In genomic region chr17:44741316-44741715, GRCh38 we compare ENCODE assay signal across 33 cellular contexts. TPM values are rescaled to one million over a fixed set of nuclear protein-coding genes. Genes with fewer than 3 reads are reported as not detected.
A peak's percentile ranks its signal among the peaks of the same experiment; 100 is the strongest.
DNase-seq lines count a peak whose midpoint lies in the region; ATAC-seq and TF ChIP-seq lines count a peak whose summit lies in the region.
"Had no signal": no experiment of that assay in that cellular context is flagged by ENCODE, and none has a peak within 500 bp of the region (broad histone marks: within the 10 kb centered on the region; RNA-seq: fewer than 3 reads in every experiment).

No MANE protein-coding gene starts in this region.

- peak; percentile 81 for DNase-seq in G401 (ENCODE audit: low spot score)
- DNase-seq in cerebellar cortex (ENCODE audit: low spot score): peak; percentile 78
- DNase-seq in cerebellum (ENCODE audit: low spot score): peak; percentile 80
- no peak for DNase-seq in endodermal cell
- DNase-seq in effector CD4-positive, alpha-beta T cell: no peak
- no peak for DNase-seq in HPDE6-E6E7 (ENCODE audit: extremely low spot score)
- DNase-seq: 8988T; ACHN; AML-193; BE2C; Caco-2; Calu3; CD4-positive, alpha-beta memory T cell; CD4-positive, alpha-beta T cell; CD4-positive, CD25-positive, alpha-beta regulatory T cell; CD8-positive, alpha-beta memory T cell; CD8-positive, alpha-beta T cell; COR-L47; DMS 273 treated with DMSO at 0.1 percent for 48 hours; DMS153; DMS53; DMS79; DMS79 treated with DMSO at 0.1 percent for 48 hours; DND-41 had no signal

- no peak overlapping the region for H3K4me3 Mint-ChIP-seq in endodermal cell
- H3K4me3 Mint-ChIP-seq: B cell; CD14-positive monocyte; CD4-positive, alpha-beta memory T cell; CD4-positive, alpha-beta T cell; CD4-positive, CD25-positive, alpha-beta regulatory T cell; CD8-positive, alpha-beta memory T cell; CD8-positive, alpha-beta T cell had no signal

- peaks cover 47% of the 10 kb centered on the region for H3K36me3 ChIP-seq in endodermal cell (ENCODE audit: control insufficient read depth, insufficient read depth, low read length)
- H3K36me3 ChIP-seq: BE2C had no signal

- H3K27me3 ChIP-seq in endodermal cell (ENCODE audit: control insufficient read depth, insufficient read depth, low read length, poor library complexity, severe bottlenecking): no peaks in the 10 kb centered on the region
- H3K27me3 ChIP-seq: BE2C; BLaER1; BLaER1 treated with 17β-estradiol and CSF1 and Interleukin-3, amounts not matched to agents 10 nM and 100 nM had no signal

- no peak overlapping the region for H3K27ac Mint-ChIP-seq in endodermal cell
- H3K27ac Mint-ChIP-seq: B cell; CD14-positive monocyte; CD4-positive, alpha-beta memory T cell; CD4-positive, alpha-beta T cell; CD4-positive, CD25-positive, alpha-beta regulatory T cell; CD8-positive, alpha-beta memory T cell; CD8-positive, alpha-beta T cell had no signal

- peaks cover 5% of the 10 kb centered on the region for H3K4me1 Mint-ChIP-seq in endodermal cell
- H3K4me1 Mint-ChIP-seq: B cell; CD14-positive monocyte; CD4-positive, alpha-beta memory T cell; CD4-positive, CD25-positive, alpha-beta regulatory T cell; CD8-positive, alpha-beta memory T cell had no signal

- H3K9me3 Mint-ChIP-seq in endodermal cell: no peaks in the 10 kb centered on the region
- H3K9me3 Mint-ChIP-seq: CD14-positive monocyte; CD4-positive, alpha-beta memory T cell; CD4-positive, alpha-beta T cell; CD4-positive, CD25-positive, alpha-beta regulatory T cell; CD8-positive, alpha-beta memory T cell; CD8-positive, alpha-beta T cell had no signal

- in situ Hi-C loops in G401 (cut with HindIII; ENCODE audit: low sequenced_read_pairs): no loop called here

- no peak overlapping the region for H3K27ac ChIP-seq in endodermal cell (ENCODE audit: low read depth, low read length)
- H3K27ac ChIP-seq: 22Rv1; A549; BLaER1; BLaER1 treated with 17β-estradiol and CSF1 and Interleukin-3, amounts not matched to agents 10 nM and 100 nM; C4-2B had no signal

- H3K27me3 Mint-ChIP-seq in endodermal cell (ENCODE audit: insufficient read depth): no peaks in the 10 kb centered on the region
- H3K27me3 Mint-ChIP-seq: B cell; CD4-positive, alpha-beta memory T cell; CD4-positive, alpha-beta T cell; CD4-positive, CD25-positive, alpha-beta regulatory T cell; CD8-positive, alpha-beta memory T cell had no signal

- TF ChIP-seq CTCF in endodermal cell (conservative IDR thresholded peaks at IDR 0.05): peak; percentile 13

- peaks cover 48% of the 10 kb centered on the region for H3K36me3 Mint-ChIP-seq in endodermal cell (ENCODE audit: low read depth)

- WGBS in endodermal cell (ENCODE audit: insufficient coverage in 1 of 2, insufficient read length in 1 of 2), 2 experiments: 94 to 95% methylated on average over 6 to 8 of the region's 8 CpGs

- no peaks in the 10 kb centered on the region for H3K9me3 ChIP-seq in endodermal cell (ENCODE audit: control insufficient read depth, low read length)
- H3K9me3 ChIP-seq: A549; BE2C; BLaER1; BLaER1 treated with 17β-estradiol and CSF1 and Interleukin-3, amounts not matched to agents 10 nM and 100 nM; Caco-2 had no signal

- ATAC-seq in HG02852 (IDR thresholded peaks at IDR 0.05; ENCODE audit: unreplicated experiment) (no peak), GM18907 (IDR thresholded peaks at IDR 0.05; ENCODE audit: unreplicated experiment) (no peak)
- ATAC-seq: A549; CD8-positive, alpha-beta T cell had no signal

- no peak overlapping the region for H3K9ac ChIP-seq in endodermal cell (ENCODE audit: extremely low read depth, low read length, poor library complexity, severe bottlenecking)
- H3K9ac ChIP-seq: BLaER1; BLaER1 treated with 17β-estradiol and CSF1 and Interleukin-3, amounts not matched to agents 10 nM and 100 nM had no signal

- H3K4me1 ChIP-seq in endodermal cell (ENCODE audit: control insufficient read depth, insufficient read depth, low read length): no peaks in the 10 kb centered on the region
- H3K4me1 ChIP-seq: A549, BE2C, BLaER1, Caco-2 had no signal

- no peak overlapping the region for H3K4me3 ChIP-seq in endodermal cell (ENCODE audit: low read length)
- H3K4me3 ChIP-seq: A549; BLaER1; BLaER1 treated with 17β-estradiol and CSF1 and Interleukin-3, amounts not matched to agents 10 nM and 100 nM had no signal

RNA-seq across cellular contexts. Expression of gene ADAM11, which starts 17.5 kb away (rescaled TPM):
- total RNA-seq in G401 (2014; rRNA removed; shearing (Covaris generic)): 16.4 and 21.6 TPM in 2 replicates
- total RNA-seq in cerebellum (8.0 TPM), endodermal cell (1 to 10 TPM; 1.9 to 3.5 TPM)
- polyA plus RNA-seq in endodermal cell (2013, experiment 1 of 2): 3.9 TPM
- polyA plus RNA-seq in endodermal cell (2013, experiment 2 of 2): 3.6 TPM
- polyA plus RNA-seq: CD14-positive monocyte; CD8-positive, alpha-beta memory T cell had no signal

RNA-seq across cellular contexts. Expression of gene DBF4B, which starts 32.9 kb away (rescaled TPM):
- 8.9 and 16.3 TPM in 2 replicates for total RNA-seq in G401 (2014; rRNA removed; shearing (Covaris generic))
- total RNA-seq in cerebellum (6.4 TPM), endodermal cell (10 to 100 TPM; 31.1 to 44.9 TPM)
- 30.5 TPM for polyA plus RNA-seq in endodermal cell (2013, experiment 1 of 2)
- polyA plus RNA-seq in endodermal cell (2013, experiment 2 of 2): 26.6 TPM

RNA-seq across cellular contexts. Expression of gene CCDC43, which starts 51.7 kb away (rescaled TPM):
- 76.2 and 79.0 TPM in 2 replicates for total RNA-seq in G401 (2014; rRNA removed; shearing (Covaris generic))
- total RNA-seq in cerebellum (24.0 TPM), endodermal cell (10 to 100 TPM; 35.7 to 38.1 TPM)
- polyA plus RNA-seq in endodermal cell (2013, experiment 1 of 2): 24.0 TPM
- polyA plus RNA-seq in endodermal cell (2013, experiment 2 of 2): 25.0 TPM

Comparison
In these comparisons a context has a peak if more than half of its experiments do, and no peak if none do; other contexts are left out.
1. DNase-seq: peak in G401 (single experiment), cerebellar cortex (single experiment) and cerebellum (single experiment); none in endodermal cell (single experiment), effector CD4-positive, alpha-beta T cell (single experiment) and HPDE6-E6E7 (single experiment).